ENCODE assay signal across 1 cellular context in genomic region chr10:111473361-111473760, GRCh38.
TF ChIP-seq lines count a peak whose summit lies in the region.

No MANE protein-coding gene starts in this region.

TF ChIP-seq in WTC11, 78 proteins besides CTCF, POLR2A, EP300 and RAD21 (continued from another document):
- TF ChIP-seq, protein P1, sequence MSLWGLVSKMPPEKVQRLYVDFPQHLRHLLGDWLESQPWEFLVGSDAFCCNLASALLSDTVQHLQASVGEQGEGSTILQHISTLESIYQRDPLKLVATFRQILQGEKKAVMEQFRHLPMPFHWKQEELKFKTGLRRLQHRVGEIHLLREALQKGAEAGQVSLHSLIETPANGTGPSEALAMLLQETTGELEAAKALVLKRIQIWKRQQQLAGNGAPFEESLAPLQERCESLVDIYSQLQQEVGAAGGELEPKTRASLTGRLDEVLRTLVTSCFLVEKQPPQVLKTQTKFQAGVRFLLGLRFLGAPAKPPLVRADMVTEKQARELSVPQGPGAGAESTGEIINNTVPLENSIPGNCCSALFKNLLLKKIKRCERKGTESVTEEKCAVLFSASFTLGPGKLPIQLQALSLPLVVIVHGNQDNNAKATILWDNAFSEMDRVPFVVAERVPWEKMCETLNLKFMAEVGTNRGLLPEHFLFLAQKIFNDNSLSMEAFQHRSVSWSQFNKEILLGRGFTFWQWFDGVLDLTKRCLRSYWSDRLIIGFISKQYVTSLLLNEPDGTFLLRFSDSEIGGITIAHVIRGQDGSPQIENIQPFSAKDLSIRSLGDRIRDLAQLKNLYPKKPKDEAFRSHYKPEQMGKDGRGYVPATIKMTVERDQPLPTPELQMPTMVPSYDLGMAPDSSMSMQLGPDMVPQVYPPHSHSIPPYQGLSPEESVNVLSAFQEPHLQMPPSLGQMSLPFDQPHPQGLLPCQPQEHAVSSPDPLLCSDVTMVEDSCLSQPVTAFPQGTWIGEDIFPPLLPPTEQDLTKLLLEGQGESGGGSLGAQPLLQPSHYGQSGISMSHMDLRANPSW (CRISPR knock-in tag; conservative IDR thresholded peaks at IDR 0.05; ENCODE audit: low read depth), result no peak
- TF ChIP-seq FOXP1 (CRISPR knock-in tag; IDR thresholded peaks at IDR 0.05; ENCODE audit: borderline replicate concordance) (no peak), EMX1 (CRISPR knock-in tag; IDR thresholded peaks at IDR 0.05) (no peak), NR1H2 (CRISPR knock-in tag; IDR thresholded peaks at IDR 0.05) (no peak), GRHL2 (CRISPR knock-in tag; IDR thresholded peaks at IDR 0.05; ENCODE audit: insufficient replicate concordance, severe bottlenecking) (no peak), PRDM15 (CRISPR knock-in tag; IDR thresholded peaks at IDR 0.05) (no peak), JAZF1 (CRISPR knock-in tag; IDR thresholded peaks at IDR 0.05) (no peak), NFE2L1 (CRISPR knock-in tag; IDR thresholded peaks at IDR 0.05) (no peak)
- TF ChIP-seq, protein P2, sequence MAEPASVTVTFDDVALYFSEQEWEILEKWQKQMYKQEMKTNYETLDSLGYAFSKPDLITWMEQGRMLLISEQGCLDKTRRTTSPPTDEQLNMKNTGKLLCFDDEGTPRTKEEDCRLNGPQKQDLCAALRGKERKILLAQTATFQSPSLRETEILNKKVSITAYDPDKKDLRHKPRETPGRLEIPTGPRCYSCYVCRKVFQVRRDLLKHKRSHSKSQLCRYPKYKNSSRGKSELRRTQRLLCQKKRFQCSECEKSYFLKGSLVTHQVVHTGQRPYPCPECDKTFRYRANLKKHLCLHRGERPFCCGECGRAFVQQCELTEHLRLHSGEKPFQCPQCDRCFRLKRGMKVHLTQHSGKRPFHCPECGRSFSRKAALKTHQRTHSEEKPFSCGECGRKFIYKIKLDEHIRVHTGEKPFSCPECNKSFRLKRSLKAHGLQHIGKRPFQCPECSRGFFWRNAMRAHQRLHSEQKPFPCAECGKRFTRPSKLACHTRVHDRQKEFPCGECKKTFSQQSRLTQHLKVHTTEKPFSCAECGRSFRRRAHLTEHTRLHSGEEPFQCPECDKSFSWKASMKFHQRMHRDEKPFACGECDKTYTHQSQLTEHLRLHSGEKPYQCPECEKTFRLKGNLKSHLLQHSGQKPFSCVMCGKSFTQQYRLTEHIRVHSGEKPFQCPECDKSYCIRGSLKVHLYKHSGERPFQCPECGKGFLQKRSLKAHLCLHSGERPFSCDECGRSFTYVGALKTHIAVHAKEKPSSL (CRISPR knock-in tag; conservative IDR thresholded peaks at IDR 0.05), result no peak
- TF ChIP-seq, protein P3, sequence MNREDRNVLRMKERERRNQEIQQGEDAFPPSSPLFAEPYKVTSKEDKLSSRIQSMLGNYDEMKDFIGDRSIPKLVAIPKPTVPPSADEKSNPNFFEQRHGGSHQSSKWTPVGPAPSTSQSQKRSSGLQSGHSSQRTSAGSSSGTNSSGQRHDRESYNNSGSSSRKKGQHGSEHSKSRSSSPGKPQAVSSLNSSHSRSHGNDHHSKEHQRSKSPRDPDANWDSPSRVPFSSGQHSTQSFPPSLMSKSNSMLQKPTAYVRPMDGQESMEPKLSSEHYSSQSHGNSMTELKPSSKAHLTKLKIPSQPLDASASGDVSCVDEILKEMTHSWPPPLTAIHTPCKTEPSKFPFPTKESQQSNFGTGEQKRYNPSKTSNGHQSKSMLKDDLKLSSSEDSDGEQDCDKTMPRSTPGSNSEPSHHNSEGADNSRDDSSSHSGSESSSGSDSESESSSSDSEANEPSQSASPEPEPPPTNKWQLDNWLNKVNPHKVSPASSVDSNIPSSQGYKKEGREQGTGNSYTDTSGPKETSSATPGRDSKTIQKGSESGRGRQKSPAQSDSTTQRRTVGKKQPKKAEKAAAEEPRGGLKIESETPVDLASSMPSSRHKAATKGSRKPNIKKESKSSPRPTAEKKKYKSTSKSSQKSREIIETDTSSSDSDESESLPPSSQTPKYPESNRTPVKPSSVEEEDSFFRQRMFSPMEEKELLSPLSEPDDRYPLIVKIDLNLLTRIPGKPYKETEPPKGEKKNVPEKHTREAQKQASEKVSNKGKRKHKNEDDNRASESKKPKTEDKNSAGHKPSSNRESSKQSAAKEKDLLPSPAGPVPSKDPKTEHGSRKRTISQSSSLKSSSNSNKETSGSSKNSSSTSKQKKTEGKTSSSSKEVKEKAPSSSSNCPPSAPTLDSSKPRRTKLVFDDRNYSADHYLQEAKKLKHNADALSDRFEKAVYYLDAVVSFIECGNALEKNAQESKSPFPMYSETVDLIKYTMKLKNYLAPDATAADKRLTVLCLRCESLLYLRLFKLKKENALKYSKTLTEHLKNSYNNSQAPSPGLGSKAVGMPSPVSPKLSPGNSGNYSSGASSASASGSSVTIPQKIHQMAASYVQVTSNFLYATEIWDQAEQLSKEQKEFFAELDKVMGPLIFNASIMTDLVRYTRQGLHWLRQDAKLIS (CRISPR knock-in tag; IDR thresholded peaks at IDR 0.05; ENCODE audit: borderline replicate concordance), result no peak
